In genomic region chr18:10169064-10169562, GRCh38 we compare ENCODE assay signal across 15 cellular contexts.
A peak's percentile ranks its signal among the peaks of the same experiment; 100 is the strongest.
DNase-seq lines count a peak whose midpoint lies in the region; ATAC-seq, FAIRE-seq and TF ChIP-seq lines count a peak whose summit lies in the region.
"Had no signal": no experiment of that assay in that cellular context is flagged by ENCODE, and none has a peak within 500 bp of the region (broad histone marks: within the 10 kb centered on the region; RNA-seq: fewer than 3 reads in every experiment).

No MANE protein-coding gene starts in this region.

- H3K9ac ChIP-seq in GM23248: no peak overlapping the region

- H3K4me3 ChIP-seq in GM23248 (no peak overlapping the region), cardiac fibroblast (replicated peaks in 1 of 2; ENCODE audit: low read depth in 2 of 2, low read length in 2 of 2) (no peak overlapping the region), osteoblast (ENCODE audit: insufficient read depth, low read length) (no peak overlapping the region)
- H3K4me3 ChIP-seq: K562, upper lobe of right lung had no signal

- no peak overlapping the region for H3K4me2 ChIP-seq in GM23248 (ENCODE audit: unreplicated experiment)
- peak overlapping the region; percentile 8 for H3K4me2 ChIP-seq in osteoblast (ENCODE audit: insufficient read depth, low read length)

- H3K4me1 ChIP-seq in GM23248 (ENCODE audit: insufficient read depth): peaks cover 9% of the 10 kb centered on the region; the same call in 1 of the 2 replicates
- H3K4me1 ChIP-seq in osteoblast (ENCODE audit: insufficient read depth, low read length): peaks cover 17% of the 10 kb centered on the region
- H3K4me1 ChIP-seq: upper lobe of right lung had no signal

- no peaks in the 10 kb centered on the region for H3F3A ChIP-seq in GM23248 (ENCODE audit: insufficient read depth)

- H3K9me3 Mint-ChIP-seq in stimulated activated effector memory CD8-positive, alpha-beta T cell treated with anti-CD3 and anti-CD28 coated beads, Interleukin-12 subunit alpha, Interleukin-12 subunit beta, amount 100 ng/mL, for 72 hours: no peaks in the 10 kb centered on the region

- H3K4me3 Mint-ChIP-seq in stimulated activated effector memory CD8-positive, alpha-beta T cell treated with anti-CD3 and anti-CD28 coated beads, Interleukin-12 subunit alpha, Interleukin-12 subunit beta, amount 100 ng/mL, for 72 hours: no peak overlapping the region

- H3K27ac Mint-ChIP-seq in stimulated activated effector memory CD8-positive, alpha-beta T cell treated with anti-CD3 and anti-CD28 coated beads, Interleukin-12 subunit alpha, Interleukin-12 subunit beta, amount 100 ng/mL, for 72 hours: no peak overlapping the region

- no peaks in the 10 kb centered on the region for H3K36me3 ChIP-seq in GM23248 (ENCODE audit: low read depth)
- no peaks in the 10 kb centered on the region for H3K36me3 ChIP-seq in osteoblast (ENCODE audit: insufficient read depth, low read length)
- H3K36me3 ChIP-seq: upper lobe of right lung had no signal

- H3K4me1 Mint-ChIP-seq in stimulated activated effector memory CD8-positive, alpha-beta T cell treated with anti-CD3 and anti-CD28 coated beads, Interleukin-12 subunit alpha, Interleukin-12 subunit beta, amount 100 ng/mL, for 72 hours: no peaks in the 10 kb centered on the region

- TF ChIP-seq CTCF in cardiac fibroblast (IDR thresholded peaks at IDR 0.05; ENCODE audit: low read depth, low read length) (no peak), osteoblast (IDR thresholded peaks at IDR 0.05; ENCODE audit: extremely low read depth, low read depth, low read length) (no peak)

- H3K27ac ChIP-seq in GM23248: no peak overlapping the region
- H3K27ac ChIP-seq in osteoblast (ENCODE audit: low read depth, low read length): no peak overlapping the region
- H3K27ac ChIP-seq: upper lobe of right lung had no signal

- peak; percentile 46 for DNase-seq in GM23248
- DNase-seq in NCI-H446 treated with DMSO at 0.1 percent for 48 hours (lab: John Stamatoyannopoulos, UW): peak; percentile 82
- DNase-seq in cardiac fibroblast (ENCODE audit: low read depth in 2 of 2): peak; percentile 67 to 83
- peak; percentile 73 for DNase-seq in osteoblast (ENCODE audit: insufficient read length, low spot score, missing footprints)
- DNase-seq in stimulated activated effector memory CD8-positive, alpha-beta T cell treated with anti-CD3 and anti-CD28 coated beads, Interleukin-12 subunit alpha, Interleukin-12 subunit beta, amount 100 ng/mL, for 72 hours (ENCODE audit: low spot score in 2 of 2): no peak
- no peak for DNase-seq in GM12891 (ENCODE audit: insufficient read length, low spot score)
- no peak for DNase-seq in activated naive CD4-positive, alpha-beta T cell (lab: John Stamatoyannopoulos, UW)
- DNase-seq: activated CD4-positive, alpha-beta T cell treated with anti-CD3 and anti-CD28 coated beads, Interleukin-2, amount 50 U/mL, for 48 hours; activated gamma-delta T cell; cortex of kidney; NK-92 treated with Interleukin-12 subunit alpha and Interleukin-12 subunit beta, amount 100 ng/mL, for 24 hours; T-helper 1 cell; upper lobe of right lung had no signal

- no peaks in the 10 kb centered on the region for H4K20me1 ChIP-seq in GM23248 (ENCODE audit: insufficient read depth)
- no peaks in the 10 kb centered on the region for H4K20me1 ChIP-seq in osteoblast (ENCODE audit: insufficient read depth, low read length)

- no peak for FAIRE-seq in GM12891 (lab: Jason Lieb, UNC)

- H3K79me2 ChIP-seq in GM23248 (ENCODE audit: insufficient read depth): no peaks in the 10 kb centered on the region
- no peaks in the 10 kb centered on the region for H3K79me2 ChIP-seq in osteoblast (ENCODE audit: insufficient read depth, low read length)

- no peak for ATAC-seq in stimulated activated effector memory CD8-positive, alpha-beta T cell treated with anti-CD3 and anti-CD28 coated beads, Interleukin-12 subunit alpha, Interleukin-12 subunit beta, amount 100 ng/mL, for 72 hours
- no peak for ATAC-seq in HG03342 (IDR thresholded peaks at IDR 0.05; ENCODE audit: unreplicated experiment)
- ATAC-seq: K562, upper lobe of right lung had no signal

- in situ Hi-C loops in GM23248 (cut with MboI): no loop called here

- H3K9me2 ChIP-seq in GM23248 (ENCODE audit: insufficient read depth): no peaks in the 10 kb centered on the region

- H2AFZ ChIP-seq in GM23248 (no peak overlapping the region), osteoblast (ENCODE audit: low read length) (no peak overlapping the region)

- H3K9me3 ChIP-seq in GM23248 (ENCODE audit: low read depth) (no peaks in the 10 kb centered on the region), osteoblast (ENCODE audit: low read depth, low read length) (no peaks in the 10 kb centered on the region)
- H3K9me3 ChIP-seq: upper lobe of right lung had no signal

- H3K36me3 Mint-ChIP-seq in stimulated activated effector memory CD8-positive, alpha-beta T cell treated with anti-CD3 and anti-CD28 coated beads, Interleukin-12 subunit alpha, Interleukin-12 subunit beta, amount 100 ng/mL, for 72 hours: no peaks in the 10 kb centered on the region

- no peak for TF ChIP-seq POLR2A in GM12891 (IDR thresholded peaks at IDR 0.05; ENCODE audit: low read depth, low read length)

- H3K27me3 ChIP-seq in GM23248 (replicated peaks; ENCODE audit: insufficient read depth): no peaks in the 10 kb centered on the region
- no peaks in the 10 kb centered on the region for H3K27me3 ChIP-seq in osteoblast (ENCODE audit: insufficient read depth, low read length)
- H3K27me3 ChIP-seq: upper lobe of right lung had no signal

- WGBS in GM23248 (ENCODE audit: low coverage in 1 of 2, low lambda C conversion rate in 2 of 2, missing lambda C conversion rate in 2 of 2), 2 experiments: 81 to 92% methylated on average over 4 of the region's 4 CpGs

TF ChIP-seq in GM12891, 5 proteins besides CTCF, POLR2A, EP300 and RAD21:
- TF ChIP-seq POU2F2 (IDR thresholded peaks at IDR 0.05; ENCODE audit: low read depth, low read length): no peak
- no peak for TF ChIP-seq PAX5 (IDR thresholded peaks at IDR 0.05; ENCODE audit: insufficient read depth, low read length, severe bottlenecking)
- no peak for TF ChIP-seq SPI1 (IDR thresholded peaks at IDR 0.05; ENCODE audit: low read depth, low read length)
- TF ChIP-seq TAF1 (IDR thresholded peaks at IDR 0.05; ENCODE audit: low read depth, low read length): no peak

Comparison
In these comparisons a context has a peak if more than half of its experiments do, and no peak if none do; other contexts are left out.
1. DNase-seq: peak in GM23248 (single experiment), NCI-H446 treated with DMSO at 0.1 percent for 48 hours (single experiment), cardiac fibroblast (2 of 2) and osteoblast (single experiment); none in stimulated activated effector memory CD8-positive, alpha-beta T cell treated with anti-CD3 and anti-CD28 coated beads, Interleukin-12 subunit alpha, Interleukin-12 subunit beta, amount 100 ng/mL, for 72 hours (0 of 2), GM12891 (single experiment) and activated naive CD4-positive, alpha-beta T cell (0 of 4).